ENCODE assay signal across 10 cellular contexts in the genomic region with DNA sequence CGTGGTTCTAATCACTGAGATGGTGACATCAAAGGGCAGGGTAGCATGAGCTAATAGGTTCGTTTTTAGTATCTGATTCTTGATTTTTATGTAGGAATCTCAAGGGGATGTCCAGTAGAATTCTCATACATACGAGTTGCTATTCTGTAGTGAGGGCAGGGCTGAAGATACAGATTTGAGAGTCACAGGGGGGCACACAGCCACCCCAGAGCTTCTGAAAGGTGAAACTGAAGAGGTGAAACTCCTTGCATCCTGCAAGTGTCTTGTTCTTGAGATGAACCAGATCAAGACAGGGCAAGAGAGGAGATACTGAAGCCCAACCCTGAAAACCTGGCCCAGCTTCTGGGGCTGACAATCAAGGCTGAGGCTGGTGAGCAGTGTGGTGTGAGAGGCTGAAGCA. TPM values are rescaled to one million over a fixed set of nuclear protein-coding genes. Genes with fewer than 3 reads are reported as not detected.
A peak's percentile ranks its signal among the peaks of the same experiment; 100 is the strongest.
DNase-seq lines count a peak whose midpoint lies in the region; ATAC-seq and TF ChIP-seq lines count a peak whose summit lies in the region.
"Had no signal": no experiment of that assay in that cellular context is flagged by ENCODE, and none has a peak within 500 bp of the region (broad histone marks: within the 10 kb centered on the region; RNA-seq: fewer than 3 reads in every experiment).

No MANE protein-coding gene starts in this region.

- H3K9me3 ChIP-seq in HCT116 (ENCODE audit: control insufficient read depth in 1 of 2, insufficient read depth in 1 of 2, low read depth in 1 of 2, low read length in 2 of 2): no peaks in the 10 kb centered on the region

- intact Hi-C loops in HCT116 (cut with micrococcal nuclease): no loop called here
- intact Hi-C loops in natural killer cell (cut with micrococcal nuclease): no loop called here
- intact Hi-C loops in head of caudate nucleus (cut with DNase I): no loop called here

- H3K79me2 ChIP-seq in HCT116 (ENCODE audit: insufficient read depth, low read length): no peaks in the 10 kb centered on the region
- H3K79me2 ChIP-seq: hepatocyte had no signal

- H3K4me3 Mint-ChIP-seq in natural killer cell: no peak overlapping the region

- H3K36me3 Mint-ChIP-seq in natural killer cell: no peaks in the 10 kb centered on the region

- H3K4me1 ChIP-seq in HCT116 (ENCODE audit: control insufficient read depth in 1 of 2, insufficient read depth in 2 of 2, low read length in 2 of 2): no peaks in the 10 kb centered on the region; a peak in 1 of 4 replicates

- no peaks in the 10 kb centered on the region for H3K9me2 ChIP-seq in HCT116 (ENCODE audit: insufficient read depth)

- no peak overlapping the region for H3K4me3 ChIP-seq in HCT116 (replicated peaks in 1 of 2; ENCODE audit: low read depth in 1 of 2, low read length in 2 of 2)
- H3K4me3 ChIP-seq: hepatocyte had no signal

- no peaks in the 10 kb centered on the region for H3K9me3 Mint-ChIP-seq in natural killer cell

- H3K4me2 ChIP-seq in HCT116 (ENCODE audit: low read length): no peak overlapping the region
- H3K4me2 ChIP-seq: hepatocyte had no signal

- H3K36me3 ChIP-seq in HCT116 (ENCODE audit: control insufficient read depth in 1 of 2, insufficient read depth in 2 of 2, low read length in 2 of 2): no peaks in the 10 kb centered on the region

- DNase-seq in GM10266 (ENCODE audit: extremely low spot score) (peak; percentile 21), HCT116 (ENCODE audit: low read depth, low spot score) (no peak), NCI-H446 treated with DMSO at 0.1 percent for 48 hours (lab: John Stamatoyannopoulos, UW) (no peak), medulla oblongata (ENCODE audit: extremely low spot score) (no peak), natural killer cell (no peak), head of caudate nucleus (no peak)
- DNase-seq: retina had no signal

- no peaks in the 10 kb centered on the region for H3K4me1 Mint-ChIP-seq in natural killer cell

- no peaks in the 10 kb centered on the region for H4K20me1 ChIP-seq in HCT116 (ENCODE audit: insufficient read depth)

- POLR2A ChIA-PET in HCT116 (lab: Charles Lee): no interaction called here

- no peaks in the 10 kb centered on the region for H3K27me3 ChIP-seq in HCT116 (ENCODE audit: insufficient read depth, low read length)
- H3K27me3 ChIP-seq: hepatocyte had no signal

- H3K27ac Mint-ChIP-seq in natural killer cell: no peak overlapping the region

- RAD21 ChIA-PET in HCT116 (lab: Charles Lee; ENCODE audit: low non-redundant PET in 1 of 2, low total read pairs in 2 of 2, uncharacterized antibody in 2 of 2, unreplicated experiment in 2 of 2): no interaction called here

- no peak overlapping the region for H3K9ac ChIP-seq in HCT116 (ENCODE audit: low read length)

- no peak for TF ChIP-seq POLR2A in HCT116 (IDR thresholded peaks at IDR 0.05; ENCODE audit: borderline replicate concordance, extremely low read depth, insufficient read depth, insufficient read length)

- BruUV-seq in HCT116 (replicated peaks; lab: Mats Ljungman, UMichigan): no TSS peak

- CTCF ChIA-PET in HCT116 (lab: Charles Lee): interaction anchor here (1.2 kb wide), 1 partner anchor 124 kb away, joined by 4 read pairs; no protein-coding TSS in a partner anchor

- ATAC-seq in GM19025 (IDR thresholded peaks at IDR 0.05; ENCODE audit: low read depth, unreplicated experiment) (peak; percentile 79), HCT116 (no peak), HG03196 (IDR thresholded peaks at IDR 0.05; ENCODE audit: unreplicated experiment) (peak; percentile 87), natural killer cell (no peak)

- TF ChIP-seq CTCF in GM10266 (IDR thresholded peaks at IDR 0.05; ENCODE audit: control insufficient read depth, insufficient read depth, low read depth, missing control alignments): no peak
- TF ChIP-seq CTCF in HCT116 (IDR thresholded peaks at IDR 0.05 in 2 of 3, conservative IDR thresholded peaks at IDR 0.05 in 1 of 3; ENCODE audit: borderline replicate concordance in 1 of 3, insufficient read depth in 1 of 3, low read depth in 2 of 3, low read length in 2 of 3): no peak
- TF ChIP-seq CTCF in natural killer cell (IDR thresholded peaks at IDR 0.05): no peak

- H2AFZ ChIP-seq in HCT116 (ENCODE audit: low read depth, low read length, poor library complexity, severe bottlenecking): peak overlapping the region; percentile 10
- H2AFZ ChIP-seq: hepatocyte had no signal

- H3K27ac ChIP-seq in HCT116 (ENCODE audit: low read depth, low read length): no peak overlapping the region
- H3K27ac ChIP-seq: hepatocyte had no signal

- no peak for TF ChIP-seq RAD21 in HCT116 (IDR thresholded peaks at IDR 0.05; ENCODE audit: low read depth)

- peaks cover 13 to 14% of the 10 kb centered on the region in 2 donors for H3K27me3 Mint-ChIP-seq in natural killer cell (ENCODE audit: low read depth in 2 of 2)

TF ChIP-seq in HCT116, 20 proteins besides CTCF, POLR2A, EP300 and RAD21:
- no peak for TF ChIP-seq EZH2 (IDR thresholded peaks at IDR 0.05)
- TF ChIP-seq SIN3A (IDR thresholded peaks at IDR 0.05; ENCODE audit: low read depth): no peak

RNA-seq across cellular contexts. Expression of a gene that starts 35.6 kb away (rescaled TPM):
- total RNA-seq in HCT116 (2021; ENCODE audit: unreplicated experiment): 217 TPM
- 189 and 220 TPM in 2 replicates for polyA plus RNA-seq in HCT116 (2012)
- 100 to 1,000 TPM; 100 to 126 (median 118) TPM for total RNA-seq in natural killer cell

RNA-seq across cellular contexts. Expression of a gene that starts 42.3 kb away (rescaled TPM):
- total RNA-seq in HCT116 (2021; ENCODE audit: unreplicated experiment): 0.61 TPM
- polyA plus RNA-seq in HCT116 (2012): 0.39 and 1.0 TPM in 2 replicates
- not detected for total RNA-seq in natural killer cell

Comparison
In these comparisons a context has a peak if more than half of its experiments do, and no peak if none do; other contexts are left out.
1. ATAC-seq: peak in GM19025 (single experiment) and HG03196 (single experiment); none in HCT116 (single experiment) and natural killer cell (0 of 3).